In genomic region chr1:13760921-13761320, GRCh38 we compare ENCODE assay signal across 18 cellular contexts.
A peak's percentile ranks its signal among the peaks of the same experiment; 100 is the strongest.
DNase-seq lines count a peak whose midpoint lies in the region; ATAC-seq, FAIRE-seq and TF ChIP-seq lines count a peak whose summit lies in the region.
"Had no signal": no experiment of that assay in that cellular context is flagged by ENCODE, and none has a peak within 500 bp of the region (broad histone marks: within the 10 kb centered on the region; RNA-seq: fewer than 3 reads in every experiment).

No MANE protein-coding gene starts in this region.

- no peaks in the 10 kb centered on the region for H3K9me2 ChIP-seq in MM.1S (replicated peaks; ENCODE audit: insufficient read depth, low read length)

- FAIRE-seq in HTR-8/SVneo (lab: Jason Lieb, UNC), result no peak
- FAIRE-seq: H54, RCC 7860 had no signal

- DNase-seq in Caco-2 (peak in 1 of 2 experiments; percentile 38), NCI-H69 (lab: John Stamatoyannopoulos, UW) (peak; percentile 12), esophagus muscularis mucosa (ENCODE audit: extremely low spot score) (peak; percentile 3), neural progenitor cell (ENCODE audit: low spot score) (peak; percentile 53), MM.1S (no peak), DMS 273 (lab: John Stamatoyannopoulos, UW; ENCODE audit: unreplicated experiment) (no peak), HTR-8/SVneo (ENCODE audit: insufficient read length, low spot score) (no peak)
- DNase-seq: activated CD4-positive, alpha-beta T cell treated with anti-CD3 and anti-CD28 coated beads, Interleukin-2, amount 50 U/mL, for 4 hours; activated T-cell treated with anti-CD3 and anti-CD28 coated beads, Interleukin-2, amount 50 U/mL, for 48 hours; Calu3; central memory CD4-positive, alpha-beta T cell; NCI-H1694; NCI-H526; sigmoid colon had no signal

- CTCF ChIA-PET in Caco-2 (lab: Charles Lee), result interaction anchor here (1.0 kb wide), 1 partner anchor 12 kb away, joined by 4 read pairs; no protein-coding TSS in a partner anchor

- H4K20me1 ChIP-seq in neural progenitor cell (ENCODE audit: low read depth), result peaks cover 99% of the 10 kb centered on the region
- H4K20me1 ChIP-seq in MM.1S (ENCODE audit: insufficient read depth, low read length), result peaks cover 93% of the 10 kb centered on the region

- H3K4me1 Mint-ChIP-seq in Caco-2 (ENCODE audit: low read depth, unreplicated experiment) (no peaks in the 10 kb centered on the region), neural progenitor cell (peaks cover 62% of the 10 kb centered on the region)

- H3K27ac ChIP-seq in esophagus muscularis mucosa (replicated peaks in 1 of 4) (no peak overlapping the region), neural progenitor cell (no peak overlapping the region), MM.1S (ENCODE audit: low read length) (no peak overlapping the region)
- H3K27ac ChIP-seq: sigmoid colon had no signal

- H3K27me3 Mint-ChIP-seq in Caco-2 (ENCODE audit: insufficient read depth, unreplicated experiment) (no peaks in the 10 kb centered on the region), neural progenitor cell (ENCODE audit: insufficient read depth, low read depth) (peaks cover 2% of the 10 kb centered on the region)

- TF ChIP-seq CTCF in Caco-2 (IDR thresholded peaks at IDR 0.05; ENCODE audit: insufficient read depth in 1 of 2, low read depth in 1 of 2, low read length in 1 of 2, severe bottlenecking in 1 of 2, unreplicated experiment in 1 of 2) (peak in 1 of 2 experiments; percentile 14), esophagus muscularis mucosa (IDR thresholded peaks at IDR 0.05) (no peak), neural progenitor cell (IDR thresholded peaks at IDR 0.05) (no peak), MM.1S (IDR thresholded peaks at IDR 0.05; ENCODE audit: low read length) (no peak)

- ATAC-seq in HG03097 (IDR thresholded peaks at IDR 0.05; ENCODE audit: low FRiP score, unreplicated experiment), result no peak
- ATAC-seq: SK-N-SH treated with all-trans-retinoic acid at 6 μM for 48 hours had no signal

- no peak overlapping the region for H3K27ac Mint-ChIP-seq in Caco-2 (ENCODE audit: unreplicated experiment)
- H3K27ac Mint-ChIP-seq in neural progenitor cell, result no peak overlapping the region

- peaks cover 7% of the 10 kb centered on the region for H3K36me3 Mint-ChIP-seq in Caco-2 (ENCODE audit: insufficient read depth, unreplicated experiment)
- no peaks in the 10 kb centered on the region for H3K36me3 Mint-ChIP-seq in neural progenitor cell

- no peak for TF ChIP-seq EP300 in esophagus muscularis mucosa (IDR thresholded peaks at IDR 0.05)

- intact Hi-C loops in Caco-2 (cut with micrococcal nuclease; ENCODE audit: unreplicated experiment), result no loop called here
- intact Hi-C loops in esophagus muscularis mucosa (cut with DNase I), result no loop called here

- H3K27me3 ChIP-seq in Caco-2 (replicated peaks; ENCODE audit: control insufficient read depth, insufficient read depth, low read length) (no peaks in the 10 kb centered on the region), esophagus muscularis mucosa (no peaks in the 10 kb centered on the region), neural progenitor cell (no peaks in the 10 kb centered on the region), MM.1S (replicated peaks; ENCODE audit: insufficient read depth, low read length) (no peaks in the 10 kb centered on the region)
- H3K27me3 ChIP-seq: sigmoid colon had no signal

- H3K36me3 ChIP-seq in Caco-2 (ENCODE audit: control insufficient read depth, insufficient read depth, low read length), result no peaks in the 10 kb centered on the region
- no peaks in the 10 kb centered on the region for H3K36me3 ChIP-seq in esophagus muscularis mucosa
- H3K36me3 ChIP-seq in neural progenitor cell, result no peaks in the 10 kb centered on the region
- no peaks in the 10 kb centered on the region for H3K36me3 ChIP-seq in MM.1S (replicated peaks; ENCODE audit: insufficient read depth, low read length)
- H3K36me3 ChIP-seq: sigmoid colon had no signal

- H3K9me3 ChIP-seq in Caco-2 (no peaks in the 10 kb centered on the region), esophagus muscularis mucosa (no peaks in the 10 kb centered on the region), neural progenitor cell (ENCODE audit: low read depth) (no peaks in the 10 kb centered on the region), MM.1S (replicated peaks; ENCODE audit: insufficient read depth, low read length) (no peaks in the 10 kb centered on the region)
- H3K9me3 ChIP-seq: sigmoid colon had no signal

- H3F3A ChIP-seq in neural progenitor cell (ENCODE audit: low read depth) (peaks cover 13% of the 10 kb centered on the region), MM.1S (ENCODE audit: insufficient read depth, low read length) (no peaks in the 10 kb centered on the region)

- no peak for TF ChIP-seq POLR2A in esophagus muscularis mucosa (IDR thresholded peaks at IDR 0.05; ENCODE audit: low read depth)

- H3K9me3 Mint-ChIP-seq in Caco-2 (ENCODE audit: unreplicated experiment) (no peaks in the 10 kb centered on the region), neural progenitor cell (no peaks in the 10 kb centered on the region)

- H3K4me2 ChIP-seq in neural progenitor cell, result peak overlapping the region; percentile 19
- no peak overlapping the region for H3K4me2 ChIP-seq in MM.1S (ENCODE audit: low read depth, low read length)

- POLR2A ChIA-PET in Caco-2 (lab: Charles Lee), result interaction anchor here (1.3 kb wide), 1 partner anchor 11 kb away, joined by 12 read pairs; no protein-coding TSS in a partner anchor

- H3K9ac ChIP-seq in neural progenitor cell (no peak overlapping the region), MM.1S (ENCODE audit: low read length) (no peak overlapping the region)

- H2AFZ ChIP-seq in neural progenitor cell (replicated peaks), result no peak overlapping the region
- H2AFZ ChIP-seq in MM.1S (ENCODE audit: low read length), result no peak overlapping the region

- no TSS peak for BruUV-seq in Caco-2 (replicated peaks; lab: Mats Ljungman, UMichigan)

- H3K4me3 Mint-ChIP-seq in Caco-2 (ENCODE audit: unreplicated experiment), result peak overlapping the region; percentile 29
- no peak overlapping the region for H3K4me3 Mint-ChIP-seq in neural progenitor cell

- H3K4me3 ChIP-seq in Caco-2 (ENCODE audit: low read depth, low read length) (no peak overlapping the region), esophagus muscularis mucosa (no peak overlapping the region), neural progenitor cell (no peak overlapping the region), MM.1S (ENCODE audit: low read length) (no peak overlapping the region)
- H3K4me3 ChIP-seq: sigmoid colon had no signal

- H3K4me1 ChIP-seq in Caco-2 (peaks cover 53% of the 10 kb centered on the region), esophagus muscularis mucosa (peaks cover 71 to 93% (median 79%) of the 10 kb centered on the region in 4 donors), neural progenitor cell (peaks cover 46% of the 10 kb centered on the region), MM.1S (ENCODE audit: low read length) (peaks cover 19% of the 10 kb centered on the region; the same call in 1 of the 2 replicates)

- WGBS in esophagus muscularis mucosa, result 80% methylated on average over 5 of the region's 5 CpGs

- peaks cover 98% of the 10 kb centered on the region for H3K79me2 ChIP-seq in neural progenitor cell (ENCODE audit: low read depth)
- H3K79me2 ChIP-seq in MM.1S (ENCODE audit: low read length), result peaks cover 100% of the 10 kb centered on the region

Comparison
In these comparisons a context has a peak if more than half of its experiments do, and no peak if none do; other contexts are left out.
1. DNase-seq: peak in NCI-H69 (single experiment), esophagus muscularis mucosa (single experiment) and neural progenitor cell (single experiment); none in MM.1S (single experiment), DMS 273 (single experiment) and HTR-8/SVneo (single experiment).